Comparison of ENCODE assay signal across 8 cellular contexts in the genomic region with DNA sequence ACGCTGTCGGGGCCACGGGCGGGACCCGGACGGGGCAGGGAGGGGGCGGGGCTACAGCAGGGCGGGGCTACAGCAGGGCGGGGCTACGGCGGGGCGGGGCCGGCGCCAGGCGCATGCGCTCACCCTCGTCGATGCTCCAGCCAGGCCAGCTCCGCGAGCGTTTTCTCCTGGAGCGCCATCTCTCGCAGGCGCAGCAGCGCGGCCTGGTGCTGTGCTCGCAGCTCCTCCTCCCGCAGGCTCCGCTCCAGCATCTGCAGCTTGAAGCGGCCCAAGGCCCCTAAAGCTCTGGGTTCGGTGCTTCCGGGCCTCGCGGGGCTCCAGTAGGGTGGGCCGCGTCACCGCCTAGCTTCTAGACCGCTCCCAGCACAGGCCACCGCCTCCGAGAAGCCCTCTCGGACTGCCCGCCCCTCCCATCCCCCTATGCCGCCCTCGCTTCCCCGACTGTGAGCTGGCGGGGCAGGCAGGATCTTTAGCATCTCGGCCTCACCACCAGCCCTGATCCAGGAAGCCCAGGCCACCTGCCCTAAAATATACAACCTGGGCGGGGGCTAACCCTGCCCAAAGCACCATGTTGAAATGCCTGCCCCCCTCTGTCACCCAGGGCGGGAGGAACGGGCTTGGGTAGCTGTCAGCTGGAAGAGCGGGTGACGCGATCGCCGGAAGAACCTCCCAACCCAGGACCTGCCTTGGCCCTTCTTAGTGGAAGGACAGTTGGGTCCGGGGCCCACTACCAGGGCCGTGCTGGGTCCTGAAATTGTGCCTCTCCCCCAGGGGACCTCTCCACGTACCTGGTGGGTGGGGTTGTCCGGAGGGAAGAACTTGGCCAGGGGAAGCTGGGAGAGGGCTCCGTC. TPM values are rescaled to one million over a fixed set of nuclear protein-coding genes. Genes with fewer than 3 reads are reported as not detected.
DNase-seq lines count a peak whose midpoint lies in the region; ATAC-seq and TF ChIP-seq lines count a peak whose summit lies in the region.

No MANE protein-coding gene starts in this region.

- H3K4me1 ChIP-seq in suprapubic skin = peaks cover 10% of the 10 kb centered on the region

- H3K4me3 ChIP-seq in suprapubic skin = peak overlapping the region; percentile 43

- peak overlapping the region; percentile 41 for H3K27ac Mint-ChIP-seq in activated naive CD4-positive, alpha-beta T cell treated with anti-CD3 and anti-CD28 coated beads for 36 hours

- H3K27ac ChIP-seq in suprapubic skin = no peak overlapping the region

- H3K4me3 Mint-ChIP-seq in activated naive CD4-positive, alpha-beta T cell treated with anti-CD3 and anti-CD28 coated beads for 36 hours = peak overlapping the region; percentile 66

- no peaks in the 10 kb centered on the region for H3K9me3 ChIP-seq in suprapubic skin

- H3K27me3 ChIP-seq in suprapubic skin = peaks cover 4% of the 10 kb centered on the region

- H3K36me3 ChIP-seq in suprapubic skin = no peaks in the 10 kb centered on the region

- peak; percentile 100 for DNase-seq in AG20443 (ENCODE audit: low spot score)
- peak; percentile 84 for DNase-seq in SK-MEL-5 (ENCODE audit: low read depth, low spot score)
- DNase-seq in activated naive CD4-positive, alpha-beta T cell treated with anti-CD3 and anti-CD28 coated beads for 36 hours = peak; percentile 85
- DNase-seq in glomerular visceral epithelial cell (ENCODE audit: extremely low spot score) = peak; percentile 82
- DNase-seq in omental fat pad (ENCODE audit: low spot score) = peak; percentile 41
- DNase-seq in suprapubic skin (ENCODE audit: low spot score in 2 of 2) = peak in 1 of 2 donors; percentile 87

- in situ Hi-C loops in SK-MEL-5 (cut with HindIII; ENCODE audit: low pct_unique_long_range_greater_than_20kb, low sequenced_read_pairs) = no loop called here

- peak; percentile 68 for TF ChIP-seq POLR2A in GM19193 (IDR thresholded peaks at IDR 0.05; ENCODE audit: extremely low read depth, insufficient read depth, insufficient read length)
- TF ChIP-seq POLR2A in suprapubic skin (IDR thresholded peaks at IDR 0.05) = no peak

- CTCF ChIA-PET in activated naive CD4-positive, alpha-beta T cell treated with anti-CD3 and anti-CD28 coated beads for 36 hours (lab: Charles Lee) = interaction anchor here (0.5 to 2.0 kb wide), 9 partner anchors 11 to 218 kb away, joined by 3 to 12 read pairs (median 3); partner anchors contain the start of gene QSOX2

- peaks cover 2% of the 10 kb centered on the region for H3K27me3 Mint-ChIP-seq in activated naive CD4-positive, alpha-beta T cell treated with anti-CD3 and anti-CD28 coated beads for 36 hours (ENCODE audit: low read depth)

- peaks cover 4% of the 10 kb centered on the region for H3K4me1 Mint-ChIP-seq in activated naive CD4-positive, alpha-beta T cell treated with anti-CD3 and anti-CD28 coated beads for 36 hours (ENCODE audit: low read depth)

- no peak for TF ChIP-seq EP300 in suprapubic skin (IDR thresholded peaks at IDR 0.05)

- ATAC-seq in HG03565 (IDR thresholded peaks at IDR 0.05; ENCODE audit: unreplicated experiment) (peak; percentile 63), omental fat pad (ENCODE audit: low FRiP score) (peak; percentile 95)

- H3K36me3 Mint-ChIP-seq in activated naive CD4-positive, alpha-beta T cell treated with anti-CD3 and anti-CD28 coated beads for 36 hours (ENCODE audit: low read depth) = no peaks in the 10 kb centered on the region

- intact Hi-C loops in activated naive CD4-positive, alpha-beta T cell treated with anti-CD3 and anti-CD28 coated beads for 36 hours (cut with micrococcal nuclease) = loop anchor here (1.0 kb wide), 3 partner anchors 22 to 97 kb away; partner anchors contain the start of genes DNLZ and QSOX2

- H3K9me3 Mint-ChIP-seq in activated naive CD4-positive, alpha-beta T cell treated with anti-CD3 and anti-CD28 coated beads for 36 hours = no peaks in the 10 kb centered on the region

- TF ChIP-seq CTCF in omental fat pad (IDR thresholded peaks at IDR 0.05) (no peak), suprapubic skin (IDR thresholded peaks at IDR 0.05) (no peak)

- 10% methylated on average over 31 of the region's 60 CpGs for WGBS in suprapubic skin

RNA-seq across cellular contexts. Expression of gene QSOX2, which starts 21.9 kb away (rescaled TPM):
- total RNA-seq in SK-MEL-5 (2014; rRNA removed; shearing (Covaris generic)) = 14.8 and 16.5 TPM in 2 replicates
- polyA plus RNA-seq in SK-MEL-5 (2015; cell fraction: cytosol; rRNA removed) = 31.5 and 40.5 TPM in 2 replicates
- polyA plus RNA-seq in SK-MEL-5 (2015; cell fraction: nucleus; rRNA removed) = 67.4 and 69.1 TPM in 2 replicates
- total RNA-seq in activated naive CD4-positive, alpha-beta T cell treated with anti-CD3 and anti-CD28 coated beads for 36 hours = 10 to 100 TPM; 17.7 to 18.0 TPM
- total RNA-seq in omental fat pad (10 to 100 TPM in 1 of 4 donors, 1 to 10 TPM in 3; 5.6 to 18.5 (median 6.6) TPM), suprapubic skin (10 to 100 TPM; 10.2 to 15.8 (median 12.1) TPM)

RNA-seq across cellular contexts. Expression of gene CCDC187, which starts 36.4 kb away (rescaled TPM):
- not detected in 2 replicates for total RNA-seq in SK-MEL-5 (2014; rRNA removed; shearing (Covaris generic))
- polyA plus RNA-seq in SK-MEL-5 (2015; cell fraction: cytosol; rRNA removed) = not detected in 2 replicates
- polyA plus RNA-seq in SK-MEL-5 (2015; cell fraction: nucleus; rRNA removed) = not detected in 2 replicates
- not detected for total RNA-seq in activated naive CD4-positive, alpha-beta T cell treated with anti-CD3 and anti-CD28 coated beads for 36 hours
- total RNA-seq in omental fat pad (not detected), suprapubic skin (under 1 TPM in 2 of 4 donors, not detected in 2; 0.13 to 0.45 TPM)

RNA-seq across cellular contexts. Expression of gene GPSM1, which starts 59.9 kb away (rescaled TPM):
- 21.2 and 21.4 TPM in 2 replicates for total RNA-seq in SK-MEL-5 (2014; rRNA removed; shearing (Covaris generic))
- 25.9 and 33.0 TPM in 2 replicates for polyA plus RNA-seq in SK-MEL-5 (2015; cell fraction: cytosol; rRNA removed)
- 90.8 and 103 TPM in 2 replicates for polyA plus RNA-seq in SK-MEL-5 (2015; cell fraction: nucleus; rRNA removed)
- 1 to 10 TPM; 9.0 TPM for total RNA-seq in activated naive CD4-positive, alpha-beta T cell treated with anti-CD3 and anti-CD28 coated beads for 36 hours
- total RNA-seq in omental fat pad (10 to 100 TPM in 1 of 4 donors, 1 to 10 TPM in 3; 5.0 to 20.5 (median 7.3) TPM), suprapubic skin (10 to 100 TPM; 11.5 to 14.6 (median 13.7) TPM)
